In genomic region chr19:20247016-20247683, GRCh38 we compare ENCODE assay signal across 8 cellular contexts.
DNase-seq lines count a peak whose midpoint lies in the region; ATAC-seq lines count a peak whose summit lies in the region.

No MANE protein-coding gene starts in this region.

- H3K9me3 ChIP-seq in MG63, result no peaks in the 10 kb centered on the region

- no peak overlapping the region for H3K4me3 ChIP-seq in MG63

- peaks cover 34% of the 10 kb centered on the region for H3K9me3 Mint-ChIP-seq in activated T-helper 1 cell treated with anti-CD3 and anti-CD28 coated beads, Interleukin-12 subunit alpha, Interleukin-12 subunit beta, Interleukin-2, Interleukin-4 antibody, amounts not matched to agents 30 ng/mL and 10 ng/mL and 1 ng/mL, durations not matched to agents 14 hours and 24 hours and 36 hours

- H3K36me3 ChIP-seq in MG63, result no peaks in the 10 kb centered on the region

- no peaks in the 10 kb centered on the region for H3K27me3 Mint-ChIP-seq in activated T-helper 1 cell treated with anti-CD3 and anti-CD28 coated beads, Interleukin-12 subunit alpha, Interleukin-12 subunit beta, Interleukin-2, Interleukin-4 antibody, amounts not matched to agents 30 ng/mL and 10 ng/mL and 1 ng/mL, durations not matched to agents 14 hours and 24 hours and 36 hours (ENCODE audit: insufficient read depth)

- DNase-seq in activated T-helper 1 cell treated with Interleukin-2 at 50 U/mL for 16 hours (ENCODE audit: low read depth) (peak; percentile 7), left cardiac atrium (no peak), MG63 (no peak)
- DNase-seq in activated T-helper 1 cell treated with anti-CD3 and anti-CD28 coated beads, Interleukin-12 subunit alpha, Interleukin-12 subunit beta, Interleukin-2, Interleukin-4 antibody, amounts not matched to agents 30 ng/mL and 10 ng/mL and 1 ng/mL, durations not matched to agents 14 hours and 24 hours and 36 hours (ENCODE audit: low spot score), result no peak
- peak; percentile 8 to 34 for DNase-seq in activated CD4-positive, alpha-beta T cell treated with anti-CD3 and anti-CD28 coated beads for 4 hours
- peak; percentile 45 for DNase-seq in stimulated activated CD4-positive, alpha-beta T cell treated with anti-CD3 and anti-CD28 coated beads, Interleukin-15, amount 100 ng/mL, for 24 hours
- no peak for DNase-seq in stimulated activated naive CD4-positive, alpha-beta T cell treated with Interleukin-2 at 50 U/mL for 16 hours (lab: John Stamatoyannopoulos, UW)

- ATAC-seq in left cardiac atrium (peak; percentile 47 to 64), GM21529 (IDR thresholded peaks at IDR 0.05; ENCODE audit: unreplicated experiment) (no peak)

- no peaks in the 10 kb centered on the region for H3K4me1 Mint-ChIP-seq in activated T-helper 1 cell treated with anti-CD3 and anti-CD28 coated beads, Interleukin-12 subunit alpha, Interleukin-12 subunit beta, Interleukin-2, Interleukin-4 antibody, amounts not matched to agents 30 ng/mL and 10 ng/mL and 1 ng/mL, durations not matched to agents 14 hours and 24 hours and 36 hours (ENCODE audit: low read depth)

- intact Hi-C loops in activated T-helper 1 cell treated with anti-CD3 and anti-CD28 coated beads, Interleukin-12 subunit alpha, Interleukin-12 subunit beta, Interleukin-2, Interleukin-4 antibody, amounts not matched to agents 30 ng/mL and 10 ng/mL and 1 ng/mL, durations not matched to agents 14 hours and 24 hours and 36 hours (cut with micrococcal nuclease), result no loop called here
- intact Hi-C loops in left cardiac atrium (cut with DNase I), result no loop called here

- no peaks in the 10 kb centered on the region for H3K27me3 ChIP-seq in MG63

- no peaks in the 10 kb centered on the region for H3K36me3 Mint-ChIP-seq in activated T-helper 1 cell treated with anti-CD3 and anti-CD28 coated beads, Interleukin-12 subunit alpha, Interleukin-12 subunit beta, Interleukin-2, Interleukin-4 antibody, amounts not matched to agents 30 ng/mL and 10 ng/mL and 1 ng/mL, durations not matched to agents 14 hours and 24 hours and 36 hours (ENCODE audit: low read depth)

- H3K4me3 Mint-ChIP-seq in activated T-helper 1 cell treated with anti-CD3 and anti-CD28 coated beads, Interleukin-12 subunit alpha, Interleukin-12 subunit beta, Interleukin-2, Interleukin-4 antibody, amounts not matched to agents 30 ng/mL and 10 ng/mL and 1 ng/mL, durations not matched to agents 14 hours and 24 hours and 36 hours, result no peak overlapping the region

- no peak overlapping the region for H3K27ac Mint-ChIP-seq in activated T-helper 1 cell treated with anti-CD3 and anti-CD28 coated beads, Interleukin-12 subunit alpha, Interleukin-12 subunit beta, Interleukin-2, Interleukin-4 antibody, amounts not matched to agents 30 ng/mL and 10 ng/mL and 1 ng/mL, durations not matched to agents 14 hours and 24 hours and 36 hours

Comparison
In these comparisons a context has a peak if more than half of its experiments do, and no peak if none do; other contexts are left out.
1. DNase-seq: peak in activated T-helper 1 cell treated with Interleukin-2 at 50 U/mL for 16 hours (single experiment), activated CD4-positive, alpha-beta T cell treated with anti-CD3 and anti-CD28 coated beads for 4 hours (2 of 2) and stimulated activated CD4-positive, alpha-beta T cell treated with anti-CD3 and anti-CD28 coated beads, Interleukin-15, amount 100 ng/mL, for 24 hours (single experiment); none in activated T-helper 1 cell treated with anti-CD3 and anti-CD28 coated beads, Interleukin-12 subunit alpha, Interleukin-12 subunit beta, Interleukin-2, Interleukin-4 antibody, amounts not matched to agents 30 ng/mL and 10 ng/mL and 1 ng/mL, durations not matched to agents 14 hours and 24 hours and 36 hours (single experiment), left cardiac atrium (single experiment), stimulated activated naive CD4-positive, alpha-beta T cell treated with Interleukin-2 at 50 U/mL for 16 hours (single experiment) and MG63 (single experiment).